ENCODE assay signal across 8 cellular contexts in genomic region chr12:110282343-110282860, GRCh38. TPM values are rescaled to one million over a fixed set of nuclear protein-coding genes. Genes with fewer than 3 reads are reported as not detected.
DNase-seq lines count a peak whose midpoint lies in the region; ATAC-seq and TF ChIP-seq lines count a peak whose summit lies in the region.

No MANE protein-coding gene starts in this region.

- H3K4me3 Mint-ChIP-seq in endothelial cell (ENCODE audit: unreplicated experiment), result peak overlapping the region; percentile 96
- H3K4me3 Mint-ChIP-seq in progenitor cell of endocrine pancreas (ENCODE audit: low read depth), result peak overlapping the region; percentile 94

- H3K27me3 ChIP-seq in OCI-LY1 (ENCODE audit: insufficient read depth, low read length), result no peaks in the 10 kb centered on the region

- no peaks in the 10 kb centered on the region for H3F3A ChIP-seq in OCI-LY1 (ENCODE audit: insufficient read depth, low read length)

- H3K4me2 ChIP-seq in OCI-LY1 (ENCODE audit: low read length), result peak overlapping the region; percentile 82

- H3K27me3 Mint-ChIP-seq in endothelial cell (ENCODE audit: unreplicated experiment) (peaks cover 3% of the 10 kb centered on the region), progenitor cell of endocrine pancreas (peaks cover 4% of the 10 kb centered on the region)

- no peak overlapping the region for H2AFZ ChIP-seq in OCI-LY1 (ENCODE audit: low read length)

- H3K9me3 Mint-ChIP-seq in endothelial cell (ENCODE audit: unreplicated experiment), result no peaks in the 10 kb centered on the region
- H3K9me3 Mint-ChIP-seq in progenitor cell of endocrine pancreas (ENCODE audit: low read depth), result no peaks in the 10 kb centered on the region

- H4K20me1 ChIP-seq in OCI-LY1 (ENCODE audit: insufficient read depth, low read length), result no peaks in the 10 kb centered on the region

- H3K27ac Mint-ChIP-seq in endothelial cell (ENCODE audit: unreplicated experiment) (peak overlapping the region; percentile 74), progenitor cell of endocrine pancreas (peak overlapping the region; percentile 96)

- no peaks in the 10 kb centered on the region for H3K9me3 ChIP-seq in OCI-LY1 (ENCODE audit: low read length)

- peaks cover 3% of the 10 kb centered on the region for H3K36me3 Mint-ChIP-seq in endothelial cell (ENCODE audit: low read depth, unreplicated experiment)
- peaks cover 6% of the 10 kb centered on the region for H3K36me3 Mint-ChIP-seq in progenitor cell of endocrine pancreas (ENCODE audit: insufficient read depth)

- no peaks in the 10 kb centered on the region for H3K9me2 ChIP-seq in OCI-LY1 (ENCODE audit: low read depth, low read length)

- peak overlapping the region; percentile 98 for H3K9ac ChIP-seq in OCI-LY1 (ENCODE audit: low read length)

- peaks cover 49% of the 10 kb centered on the region for H3K36me3 ChIP-seq in OCI-LY1 (ENCODE audit: insufficient read depth, low read length)

- peaks cover 51% of the 10 kb centered on the region for H3K4me1 ChIP-seq in OCI-LY1 (ENCODE audit: insufficient read depth, low read length, severe bottlenecking)

- peak overlapping the region; percentile 1 for H3K27ac ChIP-seq in OCI-LY1 (ENCODE audit: low read depth, low read length, poor library complexity, severe bottlenecking)

- peak overlapping the region; percentile 75 for H3K4me3 ChIP-seq in OCI-LY1 (ENCODE audit: low read depth, low read length, poor library complexity, severe bottlenecking)

- peaks cover 40% of the 10 kb centered on the region for H3K4me1 Mint-ChIP-seq in endothelial cell (ENCODE audit: unreplicated experiment)
- H3K4me1 Mint-ChIP-seq in progenitor cell of endocrine pancreas (ENCODE audit: low read depth), result peaks cover 55% of the 10 kb centered on the region

- ATAC-seq in GM18498 (IDR thresholded peaks at IDR 0.05; ENCODE audit: unreplicated experiment), result peak; percentile 1
- no peak for ATAC-seq in HG02884 (IDR thresholded peaks at IDR 0.05; ENCODE audit: unreplicated experiment)
- no peak for ATAC-seq in HG02798 (IDR thresholded peaks at IDR 0.05; ENCODE audit: poor library complexity, unreplicated experiment)

- H3K79me2 ChIP-seq in OCI-LY1 (ENCODE audit: insufficient read depth, low read length), result peaks cover 59% of the 10 kb centered on the region

- TF ChIP-seq CTCF in OCI-LY1 (IDR thresholded peaks at IDR 0.05; ENCODE audit: low read length) (no peak), endothelial cell (IDR thresholded peaks at IDR 0.05; ENCODE audit: unreplicated experiment) (no peak), progenitor cell of endocrine pancreas (IDR thresholded peaks at IDR 0.05; ENCODE audit: unreplicated experiment) (no peak)

- no peak for DNase-seq in endothelial cell (ENCODE audit: low spot score)
- no peak for DNase-seq in progenitor cell of endocrine pancreas (ENCODE audit: low spot score, unreplicated experiment)
- no peak for DNase-seq in SIG-M5 (lab: John Stamatoyannopoulos, UW)
- no peak for DNase-seq in COLO668 (lab: John Stamatoyannopoulos, UW; ENCODE audit: unreplicated experiment)

RNA-seq across cellular contexts. Expression of gene ATP2A2, which starts 1.4 kb away (rescaled TPM):
- 178 TPM for total RNA-seq in endothelial cell (ENCODE audit: unreplicated experiment)
- 167 and 175 TPM in 2 replicates for total RNA-seq in progenitor cell of endocrine pancreas
